ENCODE assay signal across 13 cellular contexts in genomic region chr7:46003896-46004875, GRCh38.
A peak's percentile ranks its signal among the peaks of the same experiment; 100 is the strongest.
DNase-seq lines count a peak whose midpoint lies in the region; FAIRE-seq and TF ChIP-seq lines count a peak whose summit lies in the region.
"Had no signal": no experiment of that assay in that cellular context is flagged by ENCODE, and none has a peak within 500 bp of the region (broad histone marks: within the 10 kb centered on the region; RNA-seq: fewer than 3 reads in every experiment).

No MANE protein-coding gene starts in this region.

- FAIRE-seq in H54 (lab: Jason Lieb, UNC) (peak; percentile 98), frontal cortex (lab: Jason Lieb, UNC) (no peak)

- H3K4ac ChIP-seq in mesendoderm (ENCODE audit: low read depth, low read length), result no peak overlapping the region

- no peak overlapping the region for H3K56ac ChIP-seq in mesendoderm (ENCODE audit: low read length)

- DNase-seq in H54 (ENCODE audit: insufficient read length, low spot score) (peak; percentile 92), choroid plexus epithelial cell (ENCODE audit: low read depth) (peak; percentile 66), skeletal muscle cell (ENCODE audit: low read depth) (peak; percentile 78), frontal cortex (ENCODE audit: low spot score in 2 of 2) (no peak), NCI-H2107 (lab: John Stamatoyannopoulos, UW) (no peak), mesendoderm (no peak), superior temporal gyrus (ENCODE audit: extremely low spot score) (no peak)
- DNase-seq: activated T-cell treated with anti-CD3 and anti-CD28 coated beads, Interleukin-2, amount 50 U/mL, for 24 hours; caudate nucleus; Right ventricle myocardium superior; stimulated activated CD4-positive, alpha-beta T cell treated with anti-CD3 and anti-CD28 coated beads, Interleukin-2, amount 100 ng/mL, for 48 hours; stimulated activated naive CD4-positive, alpha-beta T cell treated with Interleukin-2 at 50 U/mL for 16 hours had no signal

- H2AFZ ChIP-seq in OCI-LY3 (ENCODE audit: low read depth, low read length), result peak overlapping the region; percentile 56; the same call in 1 of the 2 replicates

- H3K9me3 ChIP-seq in OCI-LY3 (ENCODE audit: insufficient read depth, low read length), result no peaks in the 10 kb centered on the region

- H3K27ac ChIP-seq in OCI-LY3 (ENCODE audit: low read length) (no peak overlapping the region), mesendoderm (ENCODE audit: low read depth, low read length) (no peak overlapping the region)

- no peak overlapping the region for H4K5ac ChIP-seq in mesendoderm (ENCODE audit: low read length)

- H2BK120ac ChIP-seq in mesendoderm (ENCODE audit: low read depth, low read length), result no peak overlapping the region

- TF ChIP-seq CTCF in OCI-LY3 (IDR thresholded peaks at IDR 0.05; ENCODE audit: low read depth, low read length) (no peak), choroid plexus epithelial cell (conservative IDR thresholded peaks at IDR 0.05; ENCODE audit: low read depth, low read length) (no peak)

- H3K4me1 ChIP-seq in OCI-LY3 (ENCODE audit: low read length), result peaks cover 11% of the 10 kb centered on the region
- no peaks in the 10 kb centered on the region for H3K4me1 ChIP-seq in mesendoderm (ENCODE audit: control insufficient read depth, low read depth, low read length)

- H3K9ac ChIP-seq in OCI-LY3 (ENCODE audit: low read length) (no peak overlapping the region), mesendoderm (ENCODE audit: low read length) (no peak overlapping the region)

- no peaks in the 10 kb centered on the region for H3K79me1 ChIP-seq in mesendoderm (ENCODE audit: low read length)

- no peak overlapping the region for H3K23ac ChIP-seq in mesendoderm (ENCODE audit: low read length)

- H4K20me1 ChIP-seq in OCI-LY3 (ENCODE audit: insufficient read depth, low read length), result no peaks in the 10 kb centered on the region

- no peak overlapping the region for H2BK15ac ChIP-seq in mesendoderm (replicated peaks; ENCODE audit: low read depth)

- H3K18ac ChIP-seq in mesendoderm (ENCODE audit: low read length), result no peak overlapping the region

- H3K79me2 ChIP-seq in OCI-LY3 (ENCODE audit: low read length) (no peaks in the 10 kb centered on the region), mesendoderm (ENCODE audit: control insufficient read depth, insufficient read depth, low read length) (no peaks in the 10 kb centered on the region)

- H3K4me2 ChIP-seq in OCI-LY3 (ENCODE audit: low read length) (peak overlapping the region; percentile 41), mesendoderm (ENCODE audit: low read length) (no peak overlapping the region)

- H3K27me3 ChIP-seq in OCI-LY3 (ENCODE audit: low read depth, low read length) (no peaks in the 10 kb centered on the region), mesendoderm (ENCODE audit: insufficient read depth, low read length, poor library complexity) (no peaks in the 10 kb centered on the region)

- H3K36me3 ChIP-seq in OCI-LY3 (replicated peaks; ENCODE audit: low read depth, low read length), result no peaks in the 10 kb centered on the region
- no peaks in the 10 kb centered on the region for H3K36me3 ChIP-seq in mesendoderm (ENCODE audit: control insufficient read depth, insufficient read depth, low read length)

- H3K4me3 ChIP-seq in OCI-LY3 (ENCODE audit: low read length) (no peak overlapping the region), choroid plexus epithelial cell (ENCODE audit: low read depth, low read length) (no peak overlapping the region), skeletal muscle cell (ENCODE audit: low read depth, low read length) (no peak overlapping the region), mesendoderm (ENCODE audit: low read length) (no peak overlapping the region)

- H2AK5ac ChIP-seq in mesendoderm (ENCODE audit: low read length), result no peak overlapping the region

- TF ChIP-seq POLR2A in H54 (IDR thresholded peaks at IDR 0.05; ENCODE audit: low read depth, low read length), result no peak

- H2BK5ac ChIP-seq in mesendoderm (ENCODE audit: low read length), result no peak overlapping the region

- WGBS in mesendoderm (ENCODE audit: extremely low coverage, insufficient coverage, low lambda C conversion rate), result no CpG with 5 or more reads among the region's 5 CpGs

- H4K8ac ChIP-seq in mesendoderm (ENCODE audit: low read depth, low read length), result no peak overlapping the region

Comparison
In these comparisons a context has a peak if more than half of its experiments do, and no peak if none do; other contexts are left out.
1. DNase-seq: peak in H54 (single experiment), choroid plexus epithelial cell (single experiment) and skeletal muscle cell (single experiment); none in frontal cortex (0 of 2), NCI-H2107 (single experiment), mesendoderm (single experiment) and superior temporal gyrus (single experiment).